Comparison of ENCODE assay signal across 11 cellular contexts in the genomic region with DNA sequence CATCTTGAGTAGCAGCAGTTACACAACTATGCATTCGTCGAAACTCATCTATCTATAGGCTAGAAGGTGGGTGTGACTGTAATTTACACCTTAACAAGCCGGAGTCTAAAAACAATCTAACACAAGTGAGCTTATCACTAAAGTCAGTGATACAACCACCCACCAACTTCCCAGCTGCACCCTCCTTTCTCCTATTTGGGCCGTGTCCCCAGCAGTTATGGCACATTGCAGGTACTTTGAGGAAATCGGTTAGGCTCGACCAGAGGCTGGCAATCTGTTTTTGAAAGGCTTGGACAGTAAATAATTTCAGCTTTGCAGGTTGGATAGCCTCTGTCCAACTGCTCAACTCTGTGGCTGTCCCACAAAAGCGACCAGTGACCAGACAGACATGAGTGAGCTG. TPM values are rescaled to one million over a fixed set of nuclear protein-coding genes. Genes with fewer than 3 reads are reported as not detected.
DNase-seq lines count a peak whose midpoint lies in the region; ATAC-seq and TF ChIP-seq lines count a peak whose summit lies in the region.
"Had no signal": no experiment of that assay in that cellular context is flagged by ENCODE, and none has a peak within 500 bp of the region (broad histone marks: within the 10 kb centered on the region; RNA-seq: fewer than 3 reads in every experiment).

No MANE protein-coding gene starts in this region.

- H3K56ac ChIP-seq in H9 (ENCODE audit: insufficient read length, low read depth, low read length), result no peak overlapping the region

- H2AK5ac ChIP-seq in H9 (ENCODE audit: insufficient read length, low read length), result no peak overlapping the region

- no peak for ATAC-seq in activated naive CD8-positive, alpha-beta T cell treated with anti-CD3 and anti-CD28 coated beads, Interleukin-2, amount 50 U/mL, for 24 hours
- ATAC-seq in WTC11, result no peak

- POLR2A ChIA-PET in WTC11 (lab: Charles Lee), result no interaction called here

- H3K27me3 ChIP-seq in H9 (ENCODE audit: insufficient read depth, low read length), result no peaks in the 10 kb centered on the region

- no peak overlapping the region for H3T11ph ChIP-seq in H9 (ENCODE audit: low read length)

- no peak overlapping the region for H3K9ac ChIP-seq in H9 (ENCODE audit: extremely low read depth, insufficient read length, low read length)

- H3K18ac ChIP-seq in H9 (ENCODE audit: insufficient read length, low read depth, low read length), result no peak overlapping the region

- no peaks in the 10 kb centered on the region for H3K9me3 Mint-ChIP-seq in activated naive CD8-positive, alpha-beta T cell (ENCODE audit: low read depth)
- H3K9me3 Mint-ChIP-seq in activated naive CD8-positive, alpha-beta T cell treated with anti-CD3 and anti-CD28 coated beads, Interleukin-2, amount 50 U/mL, for 24 hours, result no peaks in the 10 kb centered on the region
- H3K9me3 Mint-ChIP-seq in WTC11, result no peaks in the 10 kb centered on the region
- H3K9me3 Mint-ChIP-seq in activated naive CD8-positive, alpha-beta T cell treated with anti-CD3 and anti-CD28 coated beads for 36 hours, result no peaks in the 10 kb centered on the region
- H3K9me3 Mint-ChIP-seq in H9, result no peaks in the 10 kb centered on the region; a peak in 1 of 5 replicates
- H3K9me3 Mint-ChIP-seq: CD4-positive, alpha-beta T cell had no signal

- H3K4ac ChIP-seq in H9 (ENCODE audit: low read depth, low read length), result no peak overlapping the region

- TF ChIP-seq CTCF in WTC11 (IDR thresholded peaks at IDR 0.05), result no peak
- TF ChIP-seq CTCF in H9 (conservative IDR thresholded peaks at IDR 0.05), result no peak

- no peak overlapping the region for H2BK5ac ChIP-seq in H9 (ENCODE audit: insufficient read length, low read length)

- H3K4me3 Mint-ChIP-seq in activated naive CD8-positive, alpha-beta T cell, result no peak overlapping the region
- no peak overlapping the region for H3K4me3 Mint-ChIP-seq in activated naive CD8-positive, alpha-beta T cell treated with anti-CD3 and anti-CD28 coated beads, Interleukin-2, amount 50 U/mL, for 24 hours
- H3K4me3 Mint-ChIP-seq in WTC11 (no peak overlapping the region), H9 (no peak overlapping the region)
- H3K4me3 Mint-ChIP-seq in activated naive CD8-positive, alpha-beta T cell treated with anti-CD3 and anti-CD28 coated beads for 36 hours, result no peak overlapping the region
- H3K4me3 Mint-ChIP-seq: CD4-positive, alpha-beta T cell had no signal

- H2BK120ac ChIP-seq in H9 (ENCODE audit: low read depth, low read length, poor library complexity, severe bottlenecking), result no peak overlapping the region

- no peaks in the 10 kb centered on the region for H3K4me1 ChIP-seq in H9 (ENCODE audit: insufficient read depth, low read length)
- H3K4me1 ChIP-seq: Caco-2 had no signal

- no peak overlapping the region for H3K4me2 ChIP-seq in H9 (ENCODE audit: insufficient read depth, insufficient read length, low read length)

- no peak overlapping the region for H4K91ac ChIP-seq in H9 (ENCODE audit: insufficient read length, low read depth, low read length)

- no peak overlapping the region for H3K23ac ChIP-seq in H9 (ENCODE audit: insufficient read length, low read depth, low read length)

- H3K27me3 Mint-ChIP-seq in activated naive CD8-positive, alpha-beta T cell, result no peaks in the 10 kb centered on the region
- no peaks in the 10 kb centered on the region for H3K27me3 Mint-ChIP-seq in activated naive CD8-positive, alpha-beta T cell treated with anti-CD3 and anti-CD28 coated beads, Interleukin-2, amount 50 U/mL, for 24 hours
- H3K27me3 Mint-ChIP-seq in WTC11 (ENCODE audit: low read depth) (no peaks in the 10 kb centered on the region), H9 (ENCODE audit: low read depth) (no peaks in the 10 kb centered on the region)
- H3K27me3 Mint-ChIP-seq in activated naive CD8-positive, alpha-beta T cell treated with anti-CD3 and anti-CD28 coated beads for 36 hours, result no peaks in the 10 kb centered on the region
- H3K27me3 Mint-ChIP-seq: CD4-positive, alpha-beta T cell had no signal

- H3K14ac ChIP-seq in H9 (ENCODE audit: insufficient read depth, low read length), result no peak overlapping the region

- no peaks in the 10 kb centered on the region for H3K9me3 ChIP-seq in H9 (ENCODE audit: control insufficient read depth, low read depth, low read length)
- H3K9me3 ChIP-seq: Caco-2 had no signal

- no peaks in the 10 kb centered on the region for H3K23me2 ChIP-seq in H9 (ENCODE audit: insufficient read length, low read depth, low read length, poor library complexity, severe bottlenecking)

- no peak overlapping the region for H2BK15ac ChIP-seq in H9 (ENCODE audit: low read depth, low read length)

- H4K8ac ChIP-seq in H9 (replicated peaks; ENCODE audit: insufficient read length, low read depth, low read length), result no peak overlapping the region

- H3K79me2 ChIP-seq in H9 (ENCODE audit: insufficient read depth, low read length), result peaks cover 9% of the 10 kb centered on the region; the same call in 1 of the 2 replicates

- H4K5ac ChIP-seq in H9 (ENCODE audit: insufficient read length, low read depth, low read length), result no peak overlapping the region

- DNase-seq in activated naive CD8-positive, alpha-beta T cell treated with anti-CD3 and anti-CD28 coated beads, Interleukin-2, amount 50 U/mL, for 24 hours, result no peak
- DNase-seq in WTC11 (ENCODE audit: low spot score) (no peak), H9 (no peak), NCI-H774 (lab: John Stamatoyannopoulos, UW) (no peak)
- no peak for DNase-seq in activated naive CD8-positive, alpha-beta T cell treated with anti-CD3 and anti-CD28 coated beads for 36 hours
- DNase-seq: ACHN; Caco-2; CD4-positive, alpha-beta T cell; HCEC 1CT had no signal

- peak overlapping the region; percentile 41 for H3K27ac Mint-ChIP-seq in activated naive CD8-positive, alpha-beta T cell
- H3K27ac Mint-ChIP-seq in activated naive CD8-positive, alpha-beta T cell treated with anti-CD3 and anti-CD28 coated beads, Interleukin-2, amount 50 U/mL, for 24 hours, result no peak overlapping the region
- H3K27ac Mint-ChIP-seq in WTC11 (peak overlapping the region; percentile 51), H9 (0 out of 7 replicates have a peak overlapping the region, but pooled peaks of 1 of the 3 experiments have one; percentile 73)
- H3K27ac Mint-ChIP-seq in activated naive CD8-positive, alpha-beta T cell treated with anti-CD3 and anti-CD28 coated beads for 36 hours, result peak overlapping the region; percentile 21
- H3K27ac Mint-ChIP-seq: CD4-positive, alpha-beta T cell had no signal

- no peak overlapping the region for H2AFZ ChIP-seq in H9 (ENCODE audit: low read length)

- H4K20me1 ChIP-seq in H9 (ENCODE audit: control insufficient read depth, insufficient read depth, insufficient read length), result no peaks in the 10 kb centered on the region

- no peak overlapping the region for H3K27ac ChIP-seq in H9 (ENCODE audit: insufficient read length, low read depth, low read length)
- H3K27ac ChIP-seq: C4-2B had no signal

- WGBS in H9 (ENCODE audit: extremely low coverage, insufficient read length, low lambda C conversion rate), result no CpG with 5 or more reads among the region's 7 CpGs

- peaks cover 6% of the 10 kb centered on the region for H3K36me3 Mint-ChIP-seq in activated naive CD8-positive, alpha-beta T cell
- H3K36me3 Mint-ChIP-seq in activated naive CD8-positive, alpha-beta T cell treated with anti-CD3 and anti-CD28 coated beads, Interleukin-2, amount 50 U/mL, for 24 hours (ENCODE audit: low read depth), result peaks cover 78% of the 10 kb centered on the region
- H3K36me3 Mint-ChIP-seq in WTC11 (peaks cover 100% of the 10 kb centered on the region), H9 (ENCODE audit: insufficient read depth in 1 of 3, low read depth in 3 of 3) (peaks cover 93 to 100% (median 98%) of the 10 kb centered on the region in 3 experiments)
- peaks cover 41% of the 10 kb centered on the region for H3K36me3 Mint-ChIP-seq in activated naive CD8-positive, alpha-beta T cell treated with anti-CD3 and anti-CD28 coated beads for 36 hours

- H2BK20ac ChIP-seq in H9 (ENCODE audit: low read depth, low read length, poor library complexity, severe bottlenecking), result no peak overlapping the region

- H3K79me1 ChIP-seq in H9 (ENCODE audit: insufficient read depth, low read depth, low read length, poor library complexity, severe bottlenecking), result peaks cover 11% of the 10 kb centered on the region

- no peak overlapping the region for H2BK12ac ChIP-seq in H9 (ENCODE audit: insufficient read length, low read depth, low read length)

- CTCF ChIA-PET in WTC11 (lab: Charles Lee), result no interaction called here

- H3K4me1 Mint-ChIP-seq in activated naive CD8-positive, alpha-beta T cell (ENCODE audit: low read depth), result peaks cover 22% of the 10 kb centered on the region
- H3K4me1 Mint-ChIP-seq in activated naive CD8-positive, alpha-beta T cell treated with anti-CD3 and anti-CD28 coated beads, Interleukin-2, amount 50 U/mL, for 24 hours, result peaks cover 12% of the 10 kb centered on the region
- H3K4me1 Mint-ChIP-seq in WTC11 (no peaks in the 10 kb centered on the region), H9 (no peaks in the 10 kb centered on the region)
- H3K4me1 Mint-ChIP-seq in activated naive CD8-positive, alpha-beta T cell treated with anti-CD3 and anti-CD28 coated beads for 36 hours, result peaks cover 20% of the 10 kb centered on the region

RNA-seq across cellular contexts. Expression of a gene that starts 26.0 kb away (rescaled TPM):
- total RNA-seq in WTC11 (2021), result 278 to 289 TPM (median 281 TPM) in 3 replicates
- 100 to 1,000 TPM; 178 to 183 TPM for total RNA-seq in activated naive CD8-positive, alpha-beta T cell treated with anti-CD3 and anti-CD28 coated beads for 36 hours
- 345 and 351 TPM in 2 replicates for total RNA-seq in H9 (2021)
